ENCODE assay signal across 1 cellular context in genomic region chr1:32249831-32250525, GRCh38.
TF ChIP-seq lines count a peak whose summit lies in the region.

No MANE protein-coding gene starts in this region.

TF ChIP-seq in HepG2, 621 proteins besides CTCF, POLR2A, EP300 and RAD21 (continued from another document and continues in another):
- no peak; the same call in 1 of the 2 replicates for TF ChIP-seq DRAP1 (CRISPR knock-in tag; IDR thresholded peaks at IDR 0.05)
- TF ChIP-seq MLXIP (CRISPR knock-in tag; IDR thresholded peaks at IDR 0.05; ENCODE audit: borderline replicate concordance): no peak
- TF ChIP-seq ZNF496 (CRISPR knock-in tag; IDR thresholded peaks at IDR 0.05; ENCODE audit: insufficient replicate concordance): no peak
- TF ChIP-seq NR2C2 (CRISPR knock-in tag; IDR thresholded peaks at IDR 0.05; ENCODE audit: borderline replicate concordance): peak; percentile 96
- peak; percentile 79; the same call in 1 of the 2 replicates for TF ChIP-seq KDM3A (CRISPR knock-in tag; IDR thresholded peaks at IDR 0.05; ENCODE audit: low read depth)
- TF ChIP-seq ZNF740 (CRISPR knock-in tag; IDR thresholded peaks at IDR 0.05): no peak
- peak; percentile 81 for TF ChIP-seq ZMYM4 (CRISPR knock-in tag; IDR thresholded peaks at IDR 0.05)
- peak; percentile 42; the same call in 1 of the 2 replicates for TF ChIP-seq MAZ (IDR thresholded peaks at IDR 0.05; ENCODE audit: borderline replicate concordance, low read depth, low read length)
- TF ChIP-seq MAZ (CRISPR knock-in tag; IDR thresholded peaks at IDR 0.05; ENCODE audit: low read depth): peak; percentile 47; the same call in 1 of the 2 replicates
- no peak for TF ChIP-seq KMT2B (CRISPR knock-in tag; IDR thresholded peaks at IDR 0.05)
- TF ChIP-seq NFKBIZ (CRISPR knock-in tag; IDR thresholded peaks at IDR 0.05): no peak
- TF ChIP-seq ATF7 (IDR thresholded peaks at IDR 0.05): no peak
- TF ChIP-seq ATF7 (CRISPR knock-in tag; IDR thresholded peaks at IDR 0.05): peak; percentile 81; the same call in 1 of the 2 replicates
- peak; percentile 97 for TF ChIP-seq NR2F6 (IDR thresholded peaks at IDR 0.05)
- TF ChIP-seq NR2F6 (CRISPR knock-in tag; IDR thresholded peaks at IDR 0.05): peak; percentile 99
- TF ChIP-seq TERF1 (CRISPR knock-in tag; IDR thresholded peaks at IDR 0.05): no peak
- no peak; the same call in 1 of the 2 replicates for TF ChIP-seq KDM2A (CRISPR knock-in tag; IDR thresholded peaks at IDR 0.05; ENCODE audit: borderline replicate concordance, low read depth)
- no peak for TF ChIP-seq PHF8 (CRISPR knock-in tag; IDR thresholded peaks at IDR 0.05)
- TF ChIP-seq KLF16 (CRISPR knock-in tag; IDR thresholded peaks at IDR 0.05): peak in 1 of 2 experiments; percentile 72; a peak in 1 of 4 replicates
- no peak for TF ChIP-seq ZNF30 (CRISPR knock-in tag; IDR thresholded peaks at IDR 0.05)
- TF ChIP-seq ZNF468 (CRISPR knock-in tag; IDR thresholded peaks at IDR 0.05): no peak
- TF ChIP-seq GFI1 (CRISPR knock-in tag; IDR thresholded peaks at IDR 0.05; ENCODE audit: borderline replicate concordance): no peak; the same call in 1 of the 2 replicates
- peak; percentile 78; the same call in 1 of the 2 replicates for TF ChIP-seq ZNF510 (CRISPR knock-in tag; IDR thresholded peaks at IDR 0.05; ENCODE audit: low read depth)
- TF ChIP-seq FOXM1 (CRISPR knock-in tag; IDR thresholded peaks at IDR 0.05): no peak
- TF ChIP-seq DR1 (CRISPR knock-in tag; IDR thresholded peaks at IDR 0.05): no peak
- TF ChIP-seq ZNF256 (CRISPR knock-in tag; conservative IDR thresholded peaks at IDR 0.05): no peak
- TF ChIP-seq FOXJ3 (CRISPR knock-in tag; IDR thresholded peaks at IDR 0.05; ENCODE audit: borderline replicate concordance): peak; percentile 38; the same call in 1 of the 2 replicates
- TF ChIP-seq FLYWCH1 (CRISPR knock-in tag; IDR thresholded peaks at IDR 0.05): no peak
- no peak for TF ChIP-seq FOXA1 (IDR thresholded peaks at IDR 0.05)
- no peak for TF ChIP-seq FOXA1 (CRISPR knock-in tag; IDR thresholded peaks at IDR 0.05)
- peak; percentile 81; the same call in 1 of the 2 replicates for TF ChIP-seq ZNF414 (CRISPR knock-in tag; IDR thresholded peaks at IDR 0.05)
- TF ChIP-seq ZNF572 (CRISPR knock-in tag; IDR thresholded peaks at IDR 0.05): no peak; the same call in 1 of the 2 replicates
- TF ChIP-seq ZNF33A (CRISPR knock-in tag; IDR thresholded peaks at IDR 0.05; ENCODE audit: borderline replicate concordance): no peak
- no peak for TF ChIP-seq IRF1 (CRISPR knock-in tag; IDR thresholded peaks at IDR 0.05; ENCODE audit: low read depth)
- TF ChIP-seq STAG1 (CRISPR knock-in tag; IDR thresholded peaks at IDR 0.05): 0 out of 2 replicates have a peak, but pooled peaks have one; percentile 4
- peak; percentile 49; the same call in 1 of the 2 replicates for TF ChIP-seq MLX (CRISPR knock-in tag; IDR thresholded peaks at IDR 0.05)
- TF ChIP-seq ZNF281 (CRISPR knock-in tag; IDR thresholded peaks at IDR 0.05; ENCODE audit: borderline replicate concordance): peak; percentile 99
- TF ChIP-seq TBX3 (IDR thresholded peaks at IDR 0.05; ENCODE audit: borderline replicate concordance): no peak
- TF ChIP-seq SOX6 (IDR thresholded peaks at IDR 0.05): no peak
- TF ChIP-seq SOX6 (CRISPR knock-in tag; IDR thresholded peaks at IDR 0.05): peak; percentile 94
- no peak for TF ChIP-seq ZNF431 (CRISPR knock-in tag; IDR thresholded peaks at IDR 0.05; ENCODE audit: borderline replicate concordance, low read depth)
- TF ChIP-seq ATAD3A (CRISPR knock-in tag; IDR thresholded peaks at IDR 0.05): no peak
- no peak for TF ChIP-seq ZNF660 (CRISPR knock-in tag; IDR thresholded peaks at IDR 0.05; ENCODE audit: borderline replicate concordance, low read depth)
- no peak for TF ChIP-seq PCBP1 (IDR thresholded peaks at IDR 0.05; ENCODE audit: borderline replicate concordance, low read depth, low read length)
- TF ChIP-seq ZBTB46 (CRISPR knock-in tag; IDR thresholded peaks at IDR 0.05; ENCODE audit: borderline replicate concordance): no peak
- peak; percentile 22; the same call in 1 of the 2 replicates for TF ChIP-seq ZFP37 (CRISPR knock-in tag; IDR thresholded peaks at IDR 0.05; ENCODE audit: borderline replicate concordance)
- TF ChIP-seq THRA (CRISPR knock-in tag; IDR thresholded peaks at IDR 0.05; ENCODE audit: borderline replicate concordance): peak; percentile 95
- peak; percentile 79; the same call in 1 of the 2 replicates for TF ChIP-seq RCOR2 (CRISPR knock-in tag; IDR thresholded peaks at IDR 0.05)
- TF ChIP-seq ZNF615 (CRISPR knock-in tag; IDR thresholded peaks at IDR 0.05; ENCODE audit: borderline replicate concordance): no peak
- TF ChIP-seq ARID5B (CRISPR knock-in tag; IDR thresholded peaks at IDR 0.05): peak; percentile 88
